In the genomic region with DNA sequence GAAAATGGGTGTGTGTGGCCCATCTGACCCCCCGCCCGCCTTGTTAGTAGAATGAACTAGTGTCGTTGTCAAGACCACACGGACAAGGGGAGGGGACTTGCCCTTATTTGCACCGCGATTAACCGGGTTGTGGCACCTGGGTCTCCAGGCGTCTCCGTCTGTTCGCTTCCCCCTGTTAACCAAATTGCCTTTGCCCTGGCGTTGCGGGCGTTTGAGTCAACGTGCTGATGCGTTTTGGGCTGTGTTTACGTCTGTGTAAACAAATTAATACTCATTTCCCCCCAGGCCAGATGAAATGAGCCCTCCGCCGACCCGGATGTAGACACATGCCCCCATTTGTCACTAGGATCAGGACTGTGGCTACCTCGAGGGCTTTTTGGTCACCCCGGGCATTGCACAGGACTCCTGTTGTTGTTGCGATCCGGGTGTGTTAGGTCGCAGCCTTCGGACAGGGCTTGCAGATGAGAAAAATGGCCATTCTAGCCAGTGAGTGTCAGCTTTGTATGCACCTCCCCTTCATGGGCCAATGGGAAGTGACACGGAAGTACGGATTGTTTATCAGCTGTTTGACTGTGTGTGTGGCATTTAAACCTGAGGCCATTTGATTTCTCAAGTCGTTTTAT, we compare ENCODE assay signal across 8 cellular contexts. TPM values are rescaled to one million over a fixed set of nuclear protein-coding genes. Genes with fewer than 3 reads are reported as not detected.
A peak's percentile ranks its signal among the peaks of the same experiment; 100 is the strongest.
DNase-seq lines count a peak whose midpoint lies in the region; ATAC-seq, FAIRE-seq and TF ChIP-seq lines count a peak whose summit lies in the region.

No MANE protein-coding gene starts in this region.

- intact Hi-C loops in right cardiac atrium (cut with DNase I) = loop anchor here in 1 of 4 donors (10.0 kb wide), 1 partner anchor 270 kb away; a partner anchor contains a TSS

- peak overlapping the region; percentile 80 for H3K4me3 ChIP-seq in right cardiac atrium (ENCODE audit: low read length)

- no peaks in the 10 kb centered on the region for H3K4me1 ChIP-seq in right cardiac atrium (ENCODE audit: control insufficient read depth, insufficient read depth, low read length)

- under 1% methylated on average over 28 of the region's 28 CpGs for WGBS in right cardiac atrium

- H3K9me3 ChIP-seq in right cardiac atrium (ENCODE audit: control insufficient read depth, low read length) = no peaks in the 10 kb centered on the region

- peak overlapping the region; percentile 62 for H3K27ac ChIP-seq in right cardiac atrium (ENCODE audit: low read length)

- no peaks in the 10 kb centered on the region for H3K27me3 ChIP-seq in right cardiac atrium (ENCODE audit: control insufficient read depth, insufficient read depth)

- ATAC-seq in HG02678 (IDR thresholded peaks at IDR 0.05; ENCODE audit: unreplicated experiment) (peak; percentile 90), right cardiac atrium (peak; percentile 95)

- peak; percentile 95 for FAIRE-seq in GM12892 (lab: Jason Lieb, UNC)

- peak; percentile 37 for DNase-seq in GM12892 (ENCODE audit: insufficient read length)
- peak; percentile 91 for DNase-seq in NCI-H1105 treated with DMSO at 0.1 percent for 48 hours (lab: John Stamatoyannopoulos, UW)
- peak; percentile 38 to 79 (median 59) for DNase-seq in T-helper 1 cell
- peak in 57 of 58 donors; percentile 4 to 89 (median 59) for DNase-seq in anterior cingulate cortex (lab: John Stamatoyannopoulos, UW)
- peak; percentile 63 to 79 (median 73) for DNase-seq in right cardiac atrium
- peak; percentile 85 for DNase-seq in putamen (ENCODE audit: low spot score)
- no peak for DNase-seq in cortex of kidney (lab: John Stamatoyannopoulos, UW)

- TF ChIP-seq POLR2A in GM12892 (IDR thresholded peaks at IDR 0.05; ENCODE audit: low read depth, low read length) = no peak

RNA-seq across cellular contexts. Expression of a gene that starts 0.9 kb away (rescaled TPM):
- 36.1 TPM for polyA plus RNA-seq in GM12892 (2012; ENCODE audit: missing spikeins)
- 10 to 100 TPM; 43.1 to 47.4 (median 45.4) TPM for total RNA-seq in right cardiac atrium
- polyA plus RNA-seq in right cardiac atrium = 26.2 TPM
